Comparison of ENCODE assay signal across 21 cellular contexts in genomic region chr13:36518707-36519106, GRCh38.
"Had no signal": no experiment of that assay in that cellular context is flagged by ENCODE, and none has a peak within 500 bp of the region (broad histone marks: within the 10 kb centered on the region; RNA-seq: fewer than 3 reads in every experiment).

No MANE protein-coding gene starts in this region.

- H3K4me3 Mint-ChIP-seq: activated CD8-positive, alpha-beta T cell treated with anti-CD3 and anti-CD28 coated beads for 36 hours; activated naive CD4-positive, alpha-beta T cell treated with anti-CD3 and anti-CD28 coated beads, Interleukin-2, amount 10 ng/mL, durations not matched to agents 7 days and 5 days; activated naive CD8-positive, alpha-beta T cell treated with anti-CD3 and anti-CD28 coated beads for 36 hours; activated T-cell treated with anti-CD3 and anti-CD28 coated beads, Interleukin-2, amount 50 U/mL, for 72 hours; T-helper 17 cell had no signal

- FAIRE-seq: colon, TTC549 had no signal

- H3K27ac Mint-ChIP-seq: activated CD8-positive, alpha-beta T cell treated with anti-CD3 and anti-CD28 coated beads for 36 hours; activated naive CD4-positive, alpha-beta T cell treated with anti-CD3 and anti-CD28 coated beads, Interleukin-2, amount 10 ng/mL, durations not matched to agents 7 days and 5 days; activated naive CD8-positive, alpha-beta T cell treated with anti-CD3 and anti-CD28 coated beads for 36 hours; activated T-cell treated with anti-CD3 and anti-CD28 coated beads, Interleukin-2, amount 50 U/mL, for 72 hours; activated T-helper 2 cell treated with anti-CD3 and anti-CD28 coated beads, Interferon-gamma antibody, Interleukin-2, Interleukin-4, amounts not matched to agents 10 μg/mL and 5 μg/mL and 100 μg/mL, durations not matched to agents 14 hours and 24 hours and 36 hours; T-helper 17 cell had no signal

- H3K9me3 Mint-ChIP-seq: activated CD8-positive, alpha-beta T cell treated with anti-CD3 and anti-CD28 coated beads for 36 hours; activated naive CD4-positive, alpha-beta T cell treated with anti-CD3 and anti-CD28 coated beads, Interleukin-2, amount 10 ng/mL, durations not matched to agents 7 days and 5 days; activated naive CD8-positive, alpha-beta T cell treated with anti-CD3 and anti-CD28 coated beads for 36 hours; activated T-helper 2 cell treated with anti-CD3 and anti-CD28 coated beads, Interferon-gamma antibody, Interleukin-2, Interleukin-4, amounts not matched to agents 10 μg/mL and 5 μg/mL and 100 μg/mL, durations not matched to agents 14 hours and 24 hours and 36 hours had no signal

- H3K4me1 Mint-ChIP-seq: activated naive CD4-positive, alpha-beta T cell treated with anti-CD3 and anti-CD28 coated beads, Interleukin-2, amount 10 ng/mL, durations not matched to agents 7 days and 5 days; activated naive CD8-positive, alpha-beta T cell treated with anti-CD3 and anti-CD28 coated beads for 36 hours; T-helper 17 cell had no signal

- DNase-seq: activated CD4-positive, CD25-positive, alpha-beta regulatory T cell; activated CD8-positive, alpha-beta memory T cell treated with anti-CD3 and anti-CD28 coated beads, Interleukin-2, amount 50 U/mL, for 4 hours; activated CD8-positive, alpha-beta T cell treated with anti-CD3 and anti-CD28 coated beads for 36 hours; activated gamma-delta T cell treated with Interleukin-2 at 50 U/mL for 16 hours; activated naive CD4-positive, alpha-beta T cell treated with anti-CD3 and anti-CD28 coated beads, Interleukin-2, amount 10 ng/mL, durations not matched to agents 7 days and 5 days; activated naive CD8-positive, alpha-beta T cell treated with anti-CD3 and anti-CD28 coated beads for 36 hours; activated T-cell treated with anti-CD3 and anti-CD28 coated beads, Interleukin-2, amount 50 U/mL, for 72 hours; cerebellar nuclear complex; MM.1S; NCI-H1105; NCI-H1436; NCI-H1694 treated with DMSO at 0.1 percent for 48 hours; NCI-H2107; NCI-H524 treated with DMSO at 0.1 percent for 48 hours; NCI-H748 treated with DMSO at 0.1 percent for 48 hours; SIG-M5; T-helper 17 cell; T1000 had no signal

- H3K27me3 Mint-ChIP-seq: activated CD8-positive, alpha-beta T cell treated with anti-CD3 and anti-CD28 coated beads for 36 hours; activated naive CD4-positive, alpha-beta T cell treated with anti-CD3 and anti-CD28 coated beads, Interleukin-2, amount 10 ng/mL, durations not matched to agents 7 days and 5 days; activated naive CD8-positive, alpha-beta T cell treated with anti-CD3 and anti-CD28 coated beads for 36 hours; T-helper 17 cell had no signal

- H3K36me3 Mint-ChIP-seq: activated naive CD4-positive, alpha-beta T cell treated with anti-CD3 and anti-CD28 coated beads, Interleukin-2, amount 10 ng/mL, durations not matched to agents 7 days and 5 days; activated naive CD8-positive, alpha-beta T cell treated with anti-CD3 and anti-CD28 coated beads for 36 hours had no signal

- ATAC-seq: activated CD8-positive, alpha-beta T cell treated with anti-CD3 and anti-CD28 coated beads for 36 hours; activated T-cell treated with anti-CD3 and anti-CD28 coated beads, Interleukin-2, amount 50 U/mL, for 72 hours; T-helper 17 cell had no signal
